21 cellular contexts compared by ENCODE assay signal in the genomic region with DNA sequence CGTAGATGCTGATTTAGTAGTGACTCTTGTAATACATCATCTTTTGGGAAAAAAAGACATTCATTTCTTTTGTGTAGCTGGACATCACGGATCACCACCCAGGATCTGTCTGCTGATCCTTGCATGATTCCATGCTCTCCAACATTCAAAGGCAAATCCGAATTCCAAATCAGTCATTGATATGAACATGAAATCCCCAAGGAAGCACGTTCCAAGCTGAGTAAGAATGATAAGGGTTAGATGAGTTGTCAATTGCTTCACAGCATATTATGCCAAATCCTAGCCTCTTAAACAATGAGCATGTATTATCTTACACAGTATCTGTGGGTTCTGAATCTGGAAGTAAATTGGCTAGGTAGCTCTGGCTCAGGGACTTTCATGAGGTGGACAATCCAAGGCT. TPM values are rescaled to one million over a fixed set of nuclear protein-coding genes. Genes with fewer than 3 reads are reported as not detected.
DNase-seq lines count a peak whose midpoint lies in the region; ATAC-seq, FAIRE-seq and TF ChIP-seq lines count a peak whose summit lies in the region.
"Had no signal": no experiment of that assay in that cellular context is flagged by ENCODE, and none has a peak within 500 bp of the region (broad histone marks: within the 10 kb centered on the region; RNA-seq: fewer than 3 reads in every experiment).

No MANE protein-coding gene starts in this region.

- no peak overlapping the region for H3K4me3 Mint-ChIP-seq in stimulated activated naive CD8-positive, alpha-beta T cell treated with anti-CD3 and anti-CD28 coated beads, Interleukin-15, amount 100 ng/mL, for 72 hours
- H3K4me3 Mint-ChIP-seq: activated CD4-positive, alpha-beta T cell treated with anti-CD3 and anti-CD28 coated beads, Interleukin-2, amount 10 ng/mL, durations not matched to agents 24 days and 14 days; CD14-positive monocyte had no signal

- peak overlapping the region; percentile 86 to 90 for H3K27ac ChIP-seq in ascending aorta
- H3K27ac ChIP-seq in temporal lobe (ENCODE audit: low read depth, low read length): peak overlapping the region; percentile 31
- no peak overlapping the region for H3K27ac ChIP-seq in OCI-LY7 (ENCODE audit: low read depth, low read length, poor library complexity, severe bottlenecking)

- H3K4me1 Mint-ChIP-seq in stimulated activated naive CD8-positive, alpha-beta T cell treated with anti-CD3 and anti-CD28 coated beads, Interleukin-15, amount 100 ng/mL, for 72 hours: no peaks in the 10 kb centered on the region
- H3K4me1 Mint-ChIP-seq: activated CD4-positive, alpha-beta T cell treated with anti-CD3 and anti-CD28 coated beads, Interleukin-2, amount 10 ng/mL, durations not matched to agents 24 days and 14 days; CD14-positive monocyte had no signal

- H3K4me1 ChIP-seq in ascending aorta (peaks cover 26 to 41% of the 10 kb centered on the region in 2 donors), OCI-LY7 (ENCODE audit: insufficient read depth, low read length, poor library complexity, severe bottlenecking) (no peaks in the 10 kb centered on the region)

- H3K27ac Mint-ChIP-seq in stimulated activated naive CD8-positive, alpha-beta T cell treated with anti-CD3 and anti-CD28 coated beads, Interleukin-15, amount 100 ng/mL, for 72 hours: no peak overlapping the region
- H3K27ac Mint-ChIP-seq: activated CD4-positive, alpha-beta T cell treated with anti-CD3 and anti-CD28 coated beads, Interleukin-2, amount 10 ng/mL, durations not matched to agents 24 days and 14 days; CD14-positive monocyte; progenitor cell of endocrine pancreas had no signal

- intact Hi-C loops in ascending aorta (cut with DNase I) (no loop called here), OCI-LY7 (cut with micrococcal nuclease; ENCODE audit: unreplicated experiment) (no loop called here)

- no TSS peak for BruUV-seq in OCI-LY7 (replicated peaks; lab: Mats Ljungman, UMichigan)

- H3K4me3 ChIP-seq in ascending aorta: no peak overlapping the region
- no peak overlapping the region for H3K4me3 ChIP-seq in OCI-LY7 (ENCODE audit: low read depth, low read length, poor library complexity, severe bottlenecking)
- H3K4me3 ChIP-seq: heart left ventricle, left lung had no signal

- H3K36me3 ChIP-seq in ascending aorta (no peaks in the 10 kb centered on the region), OCI-LY7 (ENCODE audit: insufficient read depth, low read length) (no peaks in the 10 kb centered on the region)
- H3K36me3 ChIP-seq: heart left ventricle, left lung had no signal

- peaks cover 0 to 11% of the 10 kb centered on the region in 2 donors for H3K9me3 ChIP-seq in ascending aorta
- no peaks in the 10 kb centered on the region for H3K9me3 ChIP-seq in OCI-LY7 (ENCODE audit: low read length)

- H2AFZ ChIP-seq in OCI-LY7 (ENCODE audit: low read length): no peak overlapping the region

- FAIRE-seq in HTR-8/SVneo (lab: Jason Lieb, UNC): peak; percentile 76
- FAIRE-seq in D721Med (lab: Jason Lieb, UNC): no peak
- FAIRE-seq: GM18507 had no signal

- ATAC-seq in HG03354 (IDR thresholded peaks at IDR 0.05; ENCODE audit: poor library complexity, severe bottlenecking, unreplicated experiment): no peak
- ATAC-seq in stimulated activated naive CD8-positive, alpha-beta T cell treated with anti-CD3 and anti-CD28 coated beads, Interleukin-15, amount 100 ng/mL, for 72 hours: no peak

- H4K20me1 ChIP-seq in OCI-LY7 (ENCODE audit: insufficient read depth, low read length): no peaks in the 10 kb centered on the region

- no peaks in the 10 kb centered on the region for H3K27me3 Mint-ChIP-seq in stimulated activated naive CD8-positive, alpha-beta T cell treated with anti-CD3 and anti-CD28 coated beads, Interleukin-15, amount 100 ng/mL, for 72 hours
- H3K27me3 Mint-ChIP-seq: progenitor cell of endocrine pancreas had no signal

- no peaks in the 10 kb centered on the region for H3K27me3 ChIP-seq in ascending aorta
- H3K27me3 ChIP-seq: heart left ventricle, left lung had no signal

- H3K9me2 ChIP-seq in OCI-LY7 (ENCODE audit: insufficient read depth, low read length): no peaks in the 10 kb centered on the region

- peaks cover 11 to 16% of the 10 kb centered on the region in 2 donors for H3K9me3 Mint-ChIP-seq in stimulated activated naive CD8-positive, alpha-beta T cell treated with anti-CD3 and anti-CD28 coated beads, Interleukin-15, amount 100 ng/mL, for 72 hours

- TF ChIP-seq CTCF in ascending aorta (IDR thresholded peaks at IDR 0.05): no peak
- TF ChIP-seq CTCF in OCI-LY7 (conservative IDR thresholded peaks at IDR 0.05; ENCODE audit: low read length): no peak
- no peak for TF ChIP-seq CTCF in D721Med (IDR thresholded peaks at IDR 0.05; ENCODE audit: insufficient read depth, missing control alignments)

- H3K79me2 ChIP-seq in OCI-LY7 (ENCODE audit: insufficient read depth, low read depth, low read length): no peaks in the 10 kb centered on the region

- H3K4me2 ChIP-seq in OCI-LY7 (ENCODE audit: low read length): no peak overlapping the region

- CTCF ChIA-PET in OCI-LY7 (lab: Charles Lee; ENCODE audit: unreplicated experiment): no interaction called here

- no peak for DNase-seq in HTR-8/SVneo (ENCODE audit: insufficient read length, low spot score)
- no peak for DNase-seq in ascending aorta (ENCODE audit: low spot score in 2 of 2)
- DNase-seq in glomerular visceral epithelial cell (ENCODE audit: extremely low spot score): peak; percentile 46
- DNase-seq in OCI-LY7 (ENCODE audit: low spot score): no peak
- no peak for DNase-seq in D721Med (ENCODE audit: insufficient read length, low spot score)
- no peak for DNase-seq in stimulated activated naive CD8-positive, alpha-beta T cell treated with anti-CD3 and anti-CD28 coated beads, Interleukin-15, amount 100 ng/mL, for 72 hours
- DNase-seq: activated CD4-positive, alpha-beta T cell treated with anti-CD3 and anti-CD28 coated beads, Interleukin-2, amount 10 ng/mL, durations not matched to agents 24 days and 14 days; activated effector memory CD4-positive, alpha-beta T cell treated with Interleukin-2 at 50 U/mL for 16 hours; central memory CD4-positive, alpha-beta T cell; heart left ventricle; left lung; NCI-H1417 treated with DMSO at 0.1 percent for 48 hours; NCI-H2171; NCI-H526; SHP77; T-helper 1 cell had no signal

- POLR2A ChIA-PET in OCI-LY7 (lab: Charles Lee): interaction anchor here (0.6 kb wide), 1 partner anchor 17 kb away, joined by 3 read pairs; no protein-coding TSS in a partner anchor

RNA-seq across cellular contexts. Expression of a gene that starts 37.1 kb away (rescaled TPM):
- total RNA-seq in ascending aorta (55.6 TPM), temporal lobe (8.6 TPM), OCI-LY7 (2022) (not detected in 2 replicates)
- not detected in 2 replicates for total RNA-seq in OCI-LY7 (2014; rRNA removed; shearing (Covaris generic))
